32 cellular contexts compared by ENCODE assay signal in genomic region chr2:719191-719590, GRCh38. TPM values are rescaled to one million over a fixed set of nuclear protein-coding genes. Genes with fewer than 3 reads are reported as not detected.
A peak's percentile ranks its signal among the peaks of the same experiment; 100 is the strongest.
DNase-seq lines count a peak whose midpoint lies in the region; ATAC-seq, FAIRE-seq and TF ChIP-seq lines count a peak whose summit lies in the region.
"Had no signal": no experiment of that assay in that cellular context is flagged by ENCODE, and none has a peak within 500 bp of the region (broad histone marks: within the 10 kb centered on the region; RNA-seq: fewer than 3 reads in every experiment).

No MANE protein-coding gene starts in this region.

- intact Hi-C loops in activated B cell treated with CpG ODN at 0.5 μM for 24 hours (cut with micrococcal nuclease) (no loop called here), K562 (cut with micrococcal nuclease) (loop anchor here (5.0 to 10.0 kb wide), 2 partner anchors 106 to 178 kb away; no protein-coding TSS in a partner anchor)

- H3K4me3 ChIP-seq in K562: no peak overlapping the region
- H3K4me3 ChIP-seq: A549; BLaER1; BLaER1 treated with 17β-estradiol and CSF1 and Interleukin-3, amounts not matched to agents 10 nM and 100 nM had no signal

- no peaks in the 10 kb centered on the region for H3K9me1 ChIP-seq in K562 (ENCODE audit: control insufficient read depth, insufficient read depth, low read length)

- no peaks in the 10 kb centered on the region for H3K79me2 ChIP-seq in K562 (ENCODE audit: control insufficient read depth, insufficient read depth, low read length)

- no peak for TF ChIP-seq EP300 in K562 (IDR thresholded peaks at IDR 0.05; ENCODE audit: low read length)

- H3K9ac ChIP-seq in K562 (ENCODE audit: insufficient read depth in 1 of 2, low read depth in 2 of 2, low read length in 2 of 2): no peak overlapping the region
- H3K9ac ChIP-seq: BLaER1; BLaER1 treated with 17β-estradiol and CSF1 and Interleukin-3, amounts not matched to agents 10 nM and 100 nM had no signal

- BruUV-seq in K562 (replicated peaks; lab: Mats Ljungman, UMichigan): no TSS peak

- peaks cover 6 to 41% of the 10 kb centered on the region in 2 experiments; a peak in 4 of 5 replicates for H3K27me3 ChIP-seq in K562 (ENCODE audit: control insufficient read depth in 2 of 2, insufficient read depth in 2 of 2, low read length in 2 of 2)
- H3K27me3 ChIP-seq: BE2C; BLaER1; BLaER1 treated with 17β-estradiol and CSF1 and Interleukin-3, amounts not matched to agents 10 nM and 100 nM had no signal

- FAIRE-seq in K562 (lab: Jason Lieb, UNC): no peak
- FAIRE-seq: A204.1, A549, D721Med had no signal

- H3K4me3 Mint-ChIP-seq in activated B cell treated with CpG ODN at 0.5 μM for 24 hours: no peak overlapping the region
- H3K4me3 Mint-ChIP-seq: B cell; CD14-positive monocyte; CD4-positive, alpha-beta memory T cell; CD4-positive, alpha-beta T cell; CD4-positive, CD25-positive, alpha-beta regulatory T cell; CD8-positive, alpha-beta memory T cell; CD8-positive, alpha-beta T cell had no signal

- H3K36me3 Mint-ChIP-seq in activated B cell treated with CpG ODN at 0.5 μM for 24 hours (ENCODE audit: low read depth): no peaks in the 10 kb centered on the region
- H3K36me3 Mint-ChIP-seq: CD14-positive monocyte; CD4-positive, alpha-beta memory T cell; CD4-positive, CD25-positive, alpha-beta regulatory T cell; CD8-positive, alpha-beta memory T cell; CD8-positive, alpha-beta T cell had no signal

- no peak overlapping the region for H3K4me2 ChIP-seq in K562 (ENCODE audit: insufficient read depth, low read length)
- H3K4me2 ChIP-seq: A549 had no signal

- POLR2A ChIA-PET in activated B cell treated with CpG ODN at 0.5 μM for 24 hours (lab: Charles Lee) (no interaction called here), K562 (lab: Yijun Ruan, JAX) (no interaction called here)

- no peak for DNase-seq in activated B cell treated with CpG ODN at 0.5 μM for 24 hours
- no peak for DNase-seq in K562 (ENCODE audit: extremely low read depth in 1 of 4, low spot score in 3 of 4)
- DNase-seq in NCI-H1930 (lab: John Stamatoyannopoulos, UW): no peak
- DNase-seq: 8988T; ACHN; AML-193; BE2C; C1 segment of cervical spinal cord; Caco-2; Calu3; CD4-positive, alpha-beta memory T cell; CD4-positive, alpha-beta T cell; CD4-positive, CD25-positive, alpha-beta regulatory T cell; CD8-positive, alpha-beta memory T cell; CD8-positive, alpha-beta T cell; DMS 273 treated with DMSO at 0.1 percent for 48 hours; DMS153; DMS53; DMS79; DMS79 treated with DMSO at 0.1 percent for 48 hours; DND-41; EL had no signal

- TF ChIP-seq RAD21 in K562 (CRISPR knock-in tag; conservative IDR thresholded peaks at IDR 0.05 in 1 of 2, IDR thresholded peaks at IDR 0.05 in 1 of 2): no peak

- no peak for TF ChIP-seq CTCF in activated B cell treated with CpG ODN at 0.5 μM for 24 hours (IDR thresholded peaks at IDR 0.05)
- TF ChIP-seq CTCF in K562 (IDR thresholded peaks at IDR 0.05 in 2 of 3, conservative IDR thresholded peaks at IDR 0.05 in 1 of 3; ENCODE audit: insufficient read depth in 2 of 3, low read depth in 1 of 3, low read length in 3 of 3): no peak

- TF ChIP-seq POLR2A in K562 (conservative IDR thresholded peaks at IDR 0.05): no peak

- in situ Hi-C loops in K562 (cut with MboI): loop anchor here (25.0 kb wide), 1 partner anchor 818 kb away; no protein-coding TSS in a partner anchor

- no peak for ATAC-seq in activated B cell treated with CpG ODN at 0.5 μM for 24 hours (ENCODE audit: low read depth)
- ATAC-seq in K562: no peak
- no peak for ATAC-seq in HG03159 (IDR thresholded peaks at IDR 0.05; ENCODE audit: unreplicated experiment)
- ATAC-seq: A549; CD8-positive, alpha-beta T cell had no signal

- peaks cover 13% of the 10 kb centered on the region for H3K4me1 Mint-ChIP-seq in activated B cell treated with CpG ODN at 0.5 μM for 24 hours
- H3K4me1 Mint-ChIP-seq: CD14-positive monocyte; CD4-positive, alpha-beta memory T cell; CD8-positive, alpha-beta memory T cell had no signal

- no peaks in the 10 kb centered on the region for H3K4me1 ChIP-seq in K562 (replicated peaks in 1 of 2; ENCODE audit: control insufficient read depth in 2 of 2, insufficient read depth in 2 of 2, low read length in 2 of 2)
- H3K4me1 ChIP-seq: BE2C, Caco-2 had no signal

- CTCF ChIA-PET in activated B cell treated with CpG ODN at 0.5 μM for 24 hours (lab: Charles Lee) (no interaction called here), K562 (lab: Yijun Ruan, JAX; ENCODE audit: low intra/inter-chr PET ratio) (no interaction called here)

- H3K9me3 ChIP-seq in K562 (replicated peaks; ENCODE audit: control insufficient read depth, insufficient read depth, low read depth, low read length): no peaks in the 10 kb centered on the region
- H3K9me3 ChIP-seq: A549; BE2C; BLaER1; BLaER1 treated with 17β-estradiol and CSF1 and Interleukin-3, amounts not matched to agents 10 nM and 100 nM had no signal

- peaks cover 25% of the 10 kb centered on the region for H3K27me3 Mint-ChIP-seq in activated B cell treated with CpG ODN at 0.5 μM for 24 hours

- peak overlapping the region; percentile 25 for H3K27ac Mint-ChIP-seq in activated B cell treated with CpG ODN at 0.5 μM for 24 hours
- H3K27ac Mint-ChIP-seq: B cell; CD14-positive monocyte; CD4-positive, alpha-beta T cell; CD4-positive, CD25-positive, alpha-beta regulatory T cell; CD8-positive, alpha-beta memory T cell; CD8-positive, alpha-beta T cell had no signal

- no peaks in the 10 kb centered on the region for H3K9me3 Mint-ChIP-seq in activated B cell treated with CpG ODN at 0.5 μM for 24 hours
- H3K9me3 Mint-ChIP-seq: CD4-positive, alpha-beta memory T cell; CD4-positive, alpha-beta T cell; CD4-positive, CD25-positive, alpha-beta regulatory T cell; CD8-positive, alpha-beta T cell had no signal

- no peak overlapping the region for H3K27ac ChIP-seq in K562 (ENCODE audit: extremely low read depth, low read depth, low read length)
- H3K27ac ChIP-seq: 22Rv1; A549; BLaER1; BLaER1 treated with 17β-estradiol and CSF1 and Interleukin-3, amounts not matched to agents 10 nM and 100 nM; C4-2B had no signal

- H2AFZ ChIP-seq in K562 (ENCODE audit: low read depth, low read length): no peak overlapping the region

- no peaks in the 10 kb centered on the region for H4K20me1 ChIP-seq in K562 (replicated peaks; ENCODE audit: control insufficient read depth, insufficient read depth, low read length)
- H4K20me1 ChIP-seq: BLaER1 had no signal

- H3K36me3 ChIP-seq in K562 (ENCODE audit: control insufficient read depth, insufficient read depth, low read length): no peaks in the 10 kb centered on the region
- H3K36me3 ChIP-seq: BE2C; BLaER1; BLaER1 treated with 17β-estradiol and CSF1 and Interleukin-3, amounts not matched to agents 10 nM and 100 nM had no signal

TF ChIP-seq in K562, 482 proteins besides CTCF, POLR2A, EP300 and RAD21 (continues in another document):
- TF ChIP-seq BRF2 (IDR thresholded peaks at IDR 0.05; ENCODE audit: borderline replicate concordance, insufficient read depth, insufficient read length) (no peak), ETS1 (conservative IDR thresholded peaks at IDR 0.05; ENCODE audit: control insufficient read depth, low read depth, low read length) (no peak)

RNA-seq across cellular contexts. Expression of gene TMEM18, which starts 42.0 kb away (rescaled TPM):
- total RNA-seq in activated B cell treated with CpG ODN at 0.5 μM for 24 hours (30.8 and 34.6 TPM in 2 replicates), K562 (2014; rRNA removed) (12.8 and 12.9 TPM in 2 replicates), K562 (2014; rRNA removed; fragmentation: Illumina TruSeq; extraction: Trizol) (19.6 and 23.4 TPM in 2 replicates), K562 (2015; rRNA removed; fragmentation: Illumina TruSeq; extraction: Trizol) (19.4 and 19.9 TPM in 2 replicates), K562 (2021) (18.4 and 21.3 TPM in 2 replicates)
- 46.2 and 62.9 TPM in 2 replicates for total RNA-seq in K562 (2011; cell fraction: chromatin; rRNA removed; ENCODE audit: low replicate concordance)
- total RNA-seq in K562 (2011; cell fraction: nucleolus; rRNA removed): 25.7 and 27.0 TPM in 2 replicates
- 33.0 and 41.0 TPM in 2 replicates for total RNA-seq in K562 (2011; cell fraction: nucleoplasm; rRNA removed)
- polyA plus RNA-seq in K562 (2011; rRNA removed) (21.1 and 28.3 TPM in 2 replicates), K562 (2014; fragmentation: Illumina TruSeq; extraction: Trizol) (19.2 and 21.8 TPM in 2 replicates), K562 (2014; fragmentation: Nextera tagmentation; extraction: Ambion mirVana) (10 to 100 TPM; 54.5 to 55.9 TPM), K562 (2014; rRNA removed) (17.5 and 30.7 TPM in 2 replicates)
- polyA plus RNA-seq in K562 (2011; cell fraction: cytosol; rRNA removed): 12.3 and 19.7 TPM in 2 replicates
- 36.1 and 37.8 TPM in 2 replicates for polyA plus RNA-seq in K562 (2011; cell fraction: nucleus; rRNA removed)
- polyA plus RNA-seq in K562 (2012): 19.3 and 26.1 TPM in 2 replicates
- polyA minus RNA-seq in K562 (2011; rRNA and poly(A)+ RNA removed): 20.6 and 22.0 TPM in 2 replicates
- polyA minus RNA-seq in K562 (2011; cell fraction: cytosol; rRNA and poly(A)+ RNA removed): 6.6 and 9.2 TPM in 2 replicates
- 12.8 and 15.7 TPM in 2 replicates for polyA minus RNA-seq in K562 (2011; cell fraction: nucleus; rRNA and poly(A)+ RNA removed)
